ENCODE assay signal across 8 cellular contexts in genomic region chr4:103032575-103032974, GRCh38. TPM values are rescaled to one million over a fixed set of nuclear protein-coding genes. Genes with fewer than 3 reads are reported as not detected.
A peak's percentile ranks its signal among the peaks of the same experiment; 100 is the strongest.
DNase-seq lines count a peak whose midpoint lies in the region; ATAC-seq and TF ChIP-seq lines count a peak whose summit lies in the region.

No MANE protein-coding gene starts in this region.

- no peaks in the 10 kb centered on the region for H3K4me1 Mint-ChIP-seq in natural killer cell treated with Interleukin-12 subunit alpha and Interleukin-12 subunit beta and Interleukin-15 and Interleukin-18, amount 100 ng/mL, for 72 hours (ENCODE audit: low read depth in 2 of 2)

- ATAC-seq in natural killer cell treated with Interleukin-12 subunit alpha and Interleukin-12 subunit beta and Interleukin-15 and Interleukin-18, amount 100 ng/mL, for 72 hours = no peak

- no peak overlapping the region for H3K4me3 Mint-ChIP-seq in natural killer cell treated with Interleukin-12 subunit alpha and Interleukin-12 subunit beta and Interleukin-15 and Interleukin-18, amount 100 ng/mL, for 72 hours

- peaks cover 6% of the 10 kb centered on the region for H3K36me3 Mint-ChIP-seq in natural killer cell treated with Interleukin-12 subunit alpha and Interleukin-12 subunit beta and Interleukin-15 and Interleukin-18, amount 100 ng/mL, for 72 hours

- 85% methylated on average over 2 of the region's 2 CpGs for WGBS in prostate gland

- no peaks in the 10 kb centered on the region for H3K36me3 ChIP-seq in H7 (replicated peaks; ENCODE audit: control insufficient read depth, insufficient read depth, low read length)
- no peaks in the 10 kb centered on the region for H3K36me3 ChIP-seq in NT2/D1 (ENCODE audit: insufficient read depth, insufficient read length, low read length)
- no peaks in the 10 kb centered on the region for H3K36me3 ChIP-seq in prostate gland

- DNase-seq in NCI-H510A treated with DMSO at 0.1 percent for 48 hours (lab: John Stamatoyannopoulos, UW) = peak; percentile 0
- no peak for DNase-seq in NCI-H510A (lab: John Stamatoyannopoulos, UW)
- DNase-seq in H7 = peak; percentile 44
- peak; percentile 43 for DNase-seq in NT2/D1 (ENCODE audit: low read depth, low spot score)
- peak; percentile 31 for DNase-seq in fibroblast of mammary gland (ENCODE audit: low read depth)
- no peak for DNase-seq in natural killer cell treated with Interleukin-12 subunit alpha and Interleukin-12 subunit beta and Interleukin-15 and Interleukin-18, amount 100 ng/mL, for 72 hours (ENCODE audit: low spot score)
- no peak for DNase-seq in globus pallidus (ENCODE audit: low spot score)
- DNase-seq in prostate gland (ENCODE audit: low spot score) = no peak

- H3K9me3 ChIP-seq in NT2/D1 (ENCODE audit: insufficient read depth, low read length) (no peaks in the 10 kb centered on the region; the same call in 1 of the 2 replicates), prostate gland (no peaks in the 10 kb centered on the region)

- H3K27me3 Mint-ChIP-seq in natural killer cell treated with Interleukin-12 subunit alpha and Interleukin-12 subunit beta and Interleukin-15 and Interleukin-18, amount 100 ng/mL, for 72 hours = no peaks in the 10 kb centered on the region

- H3K9me3 Mint-ChIP-seq in natural killer cell treated with Interleukin-12 subunit alpha and Interleukin-12 subunit beta and Interleukin-15 and Interleukin-18, amount 100 ng/mL, for 72 hours = no peaks in the 10 kb centered on the region

- intact Hi-C loops in prostate gland (cut with DNase I) = no loop called here

- H3K27me3 ChIP-seq in H7 (ENCODE audit: control insufficient read depth, insufficient read depth, low read length) (no peaks in the 10 kb centered on the region), NT2/D1 (ENCODE audit: insufficient read depth, insufficient read length) (no peaks in the 10 kb centered on the region), prostate gland (replicated peaks; ENCODE audit: insufficient read depth) (no peaks in the 10 kb centered on the region)

- TF ChIP-seq POLR2A in prostate gland (IDR thresholded peaks at IDR 0.05) = no peak

- H3K27ac ChIP-seq in prostate gland = no peak overlapping the region

- no peak overlapping the region for H3K27ac Mint-ChIP-seq in natural killer cell treated with Interleukin-12 subunit alpha and Interleukin-12 subunit beta and Interleukin-15 and Interleukin-18, amount 100 ng/mL, for 72 hours

- TF ChIP-seq CTCF in fibroblast of mammary gland (conservative IDR thresholded peaks at IDR 0.05; ENCODE audit: control insufficient read depth, insufficient read depth, low read depth, low read length) = peak; percentile 54
- TF ChIP-seq CTCF in prostate gland (IDR thresholded peaks at IDR 0.05) = peak in 1 of 4 experiments; percentile 28

- H3K4me1 ChIP-seq in NT2/D1 (ENCODE audit: insufficient read depth, insufficient read length) (no peaks in the 10 kb centered on the region), prostate gland (replicated peaks) (no peaks in the 10 kb centered on the region)

- no peak overlapping the region for H3K4me3 ChIP-seq in H7 (ENCODE audit: insufficient read depth, low read depth, low read length)
- H3K4me3 ChIP-seq in NT2/D1 (ENCODE audit: insufficient read length, low read depth) = no peak overlapping the region
- no peak overlapping the region for H3K4me3 ChIP-seq in fibroblast of mammary gland (ENCODE audit: control insufficient read depth, low read depth, low read length)
- no peak overlapping the region for H3K4me3 ChIP-seq in prostate gland

- H3K9ac ChIP-seq in NT2/D1 (ENCODE audit: insufficient read length, low read depth) = no peak overlapping the region

RNA-seq across cellular contexts. Expression of gene SLC9B1, which starts 13.1 kb away (rescaled TPM):
- not detected in 2 replicates for total RNA-seq in H7 (2014; rRNA removed; shearing (Covaris generic))
- under 1 TPM in 1 of 2 donors, not detected in 1; 0.43 TPM for total RNA-seq in natural killer cell treated with Interleukin-12 subunit alpha and Interleukin-12 subunit beta and Interleukin-15 and Interleukin-18, amount 100 ng/mL, for 72 hours
- total RNA-seq in prostate gland = 1 to 10 TPM in 1 of 2 donors, not detected in 1; 9.3 TPM

RNA-seq across cellular contexts. Expression of gene SLC9B2, which starts 44.0 kb away (rescaled TPM):
- 2.0 and 3.4 TPM in 2 replicates for total RNA-seq in H7 (2014; rRNA removed; shearing (Covaris generic))
- total RNA-seq in natural killer cell treated with Interleukin-12 subunit alpha and Interleukin-12 subunit beta and Interleukin-15 and Interleukin-18, amount 100 ng/mL, for 72 hours = 10 to 100 TPM; 19.6 to 46.6 TPM
- 1 to 10 TPM; 3.9 to 8.7 TPM for total RNA-seq in prostate gland

Comparison
In these comparisons a context has a peak if more than half of its experiments do, and no peak if none do; other contexts are left out.
1. DNase-seq: peak in NCI-H510A treated with DMSO at 0.1 percent for 48 hours (single experiment), H7 (single experiment), NT2/D1 (single experiment) and fibroblast of mammary gland (single experiment); none in NCI-H510A (single experiment), natural killer cell treated with Interleukin-12 subunit alpha and Interleukin-12 subunit beta and Interleukin-15 and Interleukin-18, amount 100 ng/mL, for 72 hours (single experiment), globus pallidus (single experiment) and prostate gland (single experiment).